Comparison of ENCODE assay signal across 25 cellular contexts in the genomic region with DNA sequence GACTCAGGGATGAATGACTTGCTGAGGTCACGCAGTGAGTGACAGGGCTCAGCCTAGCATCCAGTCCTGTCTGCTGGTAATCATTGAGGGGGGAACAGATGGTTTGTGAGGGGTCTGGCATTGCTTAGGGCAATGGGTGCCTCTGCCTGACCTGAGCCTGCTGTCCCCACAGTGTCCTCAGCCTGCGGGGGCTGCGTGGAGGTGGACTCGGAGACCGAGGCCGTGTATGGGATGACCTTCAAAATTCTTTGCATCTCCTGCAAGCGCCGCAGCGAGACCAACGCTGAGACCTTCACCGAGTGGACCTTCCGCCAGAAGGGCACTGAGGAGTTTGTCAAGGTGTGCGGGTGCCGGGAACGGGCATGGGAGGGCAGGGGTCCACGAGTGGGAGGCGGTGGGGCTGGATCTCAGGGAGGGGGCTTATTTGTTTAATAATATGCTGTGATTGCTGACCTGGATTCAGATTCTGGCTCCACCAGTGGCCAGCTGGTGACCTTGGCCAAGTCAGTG. TPM values are rescaled to one million over a fixed set of nuclear protein-coding genes. Genes with fewer than 3 reads are reported as not detected.
DNase-seq lines count a peak whose midpoint lies in the region; ATAC-seq and TF ChIP-seq lines count a peak whose summit lies in the region.
"Had no signal": no experiment of that assay in that cellular context is flagged by ENCODE, and none has a peak within 500 bp of the region (broad histone marks: within the 10 kb centered on the region; RNA-seq: fewer than 3 reads in every experiment).

No MANE protein-coding gene starts in this region.

- H2BK120ac ChIP-seq in mesenchymal stem cell (ENCODE audit: low read depth, low read length): no peak overlapping the region

- peaks cover 24% of the 10 kb centered on the region for H3K27me3 Mint-ChIP-seq in activated naive CD8-positive, alpha-beta T cell treated with anti-CD3 and anti-CD28 coated beads, Interleukin-2, amount 50 U/mL, for 24 hours

- no peak overlapping the region for H2BK15ac ChIP-seq in mesenchymal stem cell (ENCODE audit: low read depth, poor library complexity, severe bottlenecking)

- H3K27ac ChIP-seq in BLaER1 treated with 17β-estradiol and CSF1 and Interleukin-3, amounts not matched to agents 10 nM and 100 nM: no peak overlapping the region
- H3K27ac ChIP-seq in mesenchymal stem cell (ENCODE audit: low read length, poor library complexity, severe bottlenecking): no peak overlapping the region
- H3K27ac ChIP-seq in gastrocnemius medialis: peak overlapping the region; percentile 97 to 98 (median 98)
- H3K27ac ChIP-seq: GM23248 had no signal

- H3K79me1 ChIP-seq in mesenchymal stem cell (replicated peaks; ENCODE audit: low read length, poor library complexity, severe bottlenecking): no peaks in the 10 kb centered on the region

- no peak for TF ChIP-seq POLR2A in gastrocnemius medialis (IDR thresholded peaks at IDR 0.05)

- H3K9me3 Mint-ChIP-seq in activated naive CD8-positive, alpha-beta T cell treated with anti-CD3 and anti-CD28 coated beads, Interleukin-2, amount 50 U/mL, for 24 hours: no peaks in the 10 kb centered on the region
- H3K9me3 Mint-ChIP-seq: CD4-positive, alpha-beta T cell had no signal

- H3K36me3 Mint-ChIP-seq in activated naive CD8-positive, alpha-beta T cell treated with anti-CD3 and anti-CD28 coated beads, Interleukin-2, amount 50 U/mL, for 24 hours (ENCODE audit: low read depth): peaks cover 7% of the 10 kb centered on the region

- H4K8ac ChIP-seq in mesenchymal stem cell (ENCODE audit: low read length): no peak overlapping the region

- peak overlapping the region in 9 of 11 experiments; percentile 75 to 97 (median 93); a peak in 16 of 22 replicates for H3K4me2 ChIP-seq in BLaER1 treated with 17β-estradiol and CSF1 and Interleukin-3, amounts not matched to agents 10 nM and 100 nM
- no peak overlapping the region for H3K4me2 ChIP-seq in mesenchymal stem cell (ENCODE audit: low read length, poor library complexity, severe bottlenecking)

- H3K36me3 ChIP-seq in BLaER1 treated with 17β-estradiol and CSF1 and Interleukin-3, amounts not matched to agents 10 nM and 100 nM: peaks cover 10 to 58% (median 14%) of the 10 kb centered on the region in 11 experiments
- H3K36me3 ChIP-seq in NT2/D1 (ENCODE audit: insufficient read depth, insufficient read length, low read length) (peaks cover 36% of the 10 kb centered on the region), mesenchymal stem cell (ENCODE audit: control insufficient read depth in 1 of 2, insufficient read depth in 2 of 2, low read depth in 1 of 2, low read length in 2 of 2) (peaks cover 20% of the 10 kb centered on the region in 2 experiments), gastrocnemius medialis (peaks cover 0 to 24% of the 10 kb centered on the region in 2 donors)

- ATAC-seq in gastrocnemius medialis: no peak
- no peak for ATAC-seq in activated naive CD8-positive, alpha-beta T cell treated with anti-CD3 and anti-CD28 coated beads, Interleukin-2, amount 50 U/mL, for 24 hours
- ATAC-seq: GM12878, PC-3 had no signal

- H2BK5ac ChIP-seq in mesenchymal stem cell (ENCODE audit: low read depth, low read length, poor library complexity, severe bottlenecking): no peak overlapping the region

- H3K9ac ChIP-seq in BLaER1 treated with 17β-estradiol and CSF1 and Interleukin-3, amounts not matched to agents 10 nM and 100 nM: peak overlapping the region in 1 of 11 experiments; percentile 13; a peak in 1 of 22 replicates
- H3K9ac ChIP-seq in NT2/D1 (ENCODE audit: insufficient read length, low read depth): peak overlapping the region; percentile 32
- no peak overlapping the region for H3K9ac ChIP-seq in mesenchymal stem cell (ENCODE audit: low read length)
- H3K9ac ChIP-seq: GM23248 had no signal

- H3K27ac Mint-ChIP-seq in activated naive CD8-positive, alpha-beta T cell treated with anti-CD3 and anti-CD28 coated beads, Interleukin-2, amount 50 U/mL, for 24 hours: no peak overlapping the region
- H3K27ac Mint-ChIP-seq: CD4-positive, alpha-beta T cell had no signal

- peaks cover 0 to 52% (median 42%) of the 10 kb centered on the region in 11 experiments; a peak in 18 of 22 replicates for H3K27me3 ChIP-seq in BLaER1 treated with 17β-estradiol and CSF1 and Interleukin-3, amounts not matched to agents 10 nM and 100 nM
- H3K27me3 ChIP-seq in NT2/D1 (ENCODE audit: insufficient read depth, insufficient read length): no peaks in the 10 kb centered on the region
- H3K27me3 ChIP-seq in mesenchymal stem cell (ENCODE audit: control insufficient read depth in 1 of 2, insufficient read depth in 1 of 2, low read length in 2 of 2): peaks cover 16 to 18% of the 10 kb centered on the region in 2 experiments
- no peaks in the 10 kb centered on the region for H3K27me3 ChIP-seq in gastrocnemius medialis

- H2BK12ac ChIP-seq in mesenchymal stem cell (ENCODE audit: low read length in 2 of 2): no peak overlapping the region

- no peaks in the 10 kb centered on the region for H3K9me3 ChIP-seq in BLaER1 treated with 17β-estradiol and CSF1 and Interleukin-3, amounts not matched to agents 10 nM and 100 nM (replicated peaks in 1 of 11)
- H3K9me3 ChIP-seq in NT2/D1 (ENCODE audit: insufficient read depth, low read length) (no peaks in the 10 kb centered on the region), mesenchymal stem cell (ENCODE audit: control insufficient read depth, low read length) (no peaks in the 10 kb centered on the region), gastrocnemius medialis (no peaks in the 10 kb centered on the region)
- H3K9me3 ChIP-seq: BE2C, Caco-2, HAP-1 had no signal

- in situ Hi-C loops in gastrocnemius medialis (cut with MboI; ENCODE audit: low sequenced_read_pairs in 4 of 4): no loop called here

- no peak overlapping the region for H2AFZ ChIP-seq in mesenchymal stem cell (ENCODE audit: low read depth, low read length)
- H2AFZ ChIP-seq: GM23248 had no signal

- WGBS in mesenchymal stem cell: 98% methylated on average over 17 of the region's 17 CpGs

- H3K23ac ChIP-seq in mesenchymal stem cell (ENCODE audit: low read length in 2 of 2): no peak overlapping the region

- H2AK5ac ChIP-seq in mesenchymal stem cell (ENCODE audit: low read length, severe bottlenecking): no peak overlapping the region

- peak overlapping the region; percentile 20 for H4K91ac ChIP-seq in mesenchymal stem cell (ENCODE audit: low read length)

- H3K4ac ChIP-seq in mesenchymal stem cell (ENCODE audit: low read depth in 1 of 2, low read length in 2 of 2): no peak overlapping the region

- no peak overlapping the region for H3K18ac ChIP-seq in mesenchymal stem cell (ENCODE audit: low read depth in 1 of 2, low read length in 2 of 2)

- intact Hi-C loops in gastrocnemius medialis (cut with DNase I; ENCODE audit: low total_unique reads): loop anchor here (5.0 kb wide), 1 partner anchor 235 kb away; the partner anchor contains the start of gene USF2

- H3K4me1 ChIP-seq in BLaER1 treated with 17β-estradiol and CSF1 and Interleukin-3, amounts not matched to agents 10 nM and 100 nM: peaks cover 50 to 75% (median 66%) of the 10 kb centered on the region in 10 experiments
- peaks cover 14% of the 10 kb centered on the region for H3K4me1 ChIP-seq in NT2/D1 (ENCODE audit: insufficient read depth, insufficient read length)
- H3K4me1 ChIP-seq in mesenchymal stem cell (ENCODE audit: control insufficient read depth, insufficient read depth, low read depth, low read length): peaks cover 27% of the 10 kb centered on the region
- H3K4me1 ChIP-seq in gastrocnemius medialis: peaks cover 68 to 78% of the 10 kb centered on the region in 2 donors
- H3K4me1 ChIP-seq: BE2C had no signal

- peaks cover 9% of the 10 kb centered on the region for H3K4me1 Mint-ChIP-seq in activated naive CD8-positive, alpha-beta T cell treated with anti-CD3 and anti-CD28 coated beads, Interleukin-2, amount 50 U/mL, for 24 hours

- H3K4me3 ChIP-seq in BLaER1 treated with 17β-estradiol and CSF1 and Interleukin-3, amounts not matched to agents 10 nM and 100 nM: 0 out of 20 replicates have a peak overlapping the region, but pooled peaks of 1 of the 10 experiments have one; percentile 85
- H3K4me3 ChIP-seq in NT2/D1 (ENCODE audit: insufficient read length, low read depth) (peak overlapping the region; percentile 24), mesenchymal stem cell (ENCODE audit: insufficient read depth in 1 of 2, low read depth in 1 of 2, low read length in 2 of 2) (no peak overlapping the region), gastrocnemius medialis (peak overlapping the region; percentile 55 to 78 (median 68))
- H3K4me3 ChIP-seq: GM12878, GM23248, HAP-1 had no signal

- peaks cover 0 to 23% (median 9%) of the 10 kb centered on the region in 11 experiments; a peak in 12 of 22 replicates for H4K20me1 ChIP-seq in BLaER1 treated with 17β-estradiol and CSF1 and Interleukin-3, amounts not matched to agents 10 nM and 100 nM

- H3K14ac ChIP-seq in mesenchymal stem cell (ENCODE audit: low read length in 2 of 2): no peak overlapping the region

- no peak for TF ChIP-seq CTCF in gastrocnemius medialis (IDR thresholded peaks at IDR 0.05 in 4 of 5, conservative IDR thresholded peaks at IDR 0.05 in 1 of 5)

- H3K4me3 Mint-ChIP-seq in activated naive CD8-positive, alpha-beta T cell treated with anti-CD3 and anti-CD28 coated beads, Interleukin-2, amount 50 U/mL, for 24 hours: no peak overlapping the region

- DNase-seq in NT2/D1 (ENCODE audit: low read depth, low spot score): no peak
- DNase-seq in mesenchymal stem cell: no peak
- no peak for DNase-seq in gastrocnemius medialis
- no peak for DNase-seq in stimulated activated CD4-positive, alpha-beta T cell treated with anti-CD3 and anti-CD28 coated beads, Interleukin-4, amount 100 ng/mL, for 1 hour
- no peak for DNase-seq in activated naive CD8-positive, alpha-beta T cell treated with anti-CD3 and anti-CD28 coated beads, Interleukin-2, amount 50 U/mL, for 24 hours
- DNase-seq in nucleus accumbens (lab: John Stamatoyannopoulos, UW): no peak
- DNase-seq: BE2C; Caco-2; CD4-positive, alpha-beta T cell; DMS 273 treated with DMSO at 0.1 percent for 48 hours; DMS79 treated with DMSO at 0.1 percent for 48 hours; GM23248; MM.1S; NCI-H1048; NCI-H1417 treated with DMSO at 0.1 percent for 48 hours; NCI-H187; NCI-H446; NCI-H526; PC-3; Right ventricle myocardium superior had no signal

RNA-seq across cellular contexts. Expression of gene SCN1B, which starts 2.1 kb away (rescaled TPM):
- polyA plus RNA-seq in mesenchymal stem cell (2013, experiment 1 of 2): 4.9 TPM
- polyA plus RNA-seq in mesenchymal stem cell (2013, experiment 2 of 2): 5.4 TPM
- 100 to 1,000 TPM; 194 to 469 (median 289) TPM for total RNA-seq in gastrocnemius medialis

RNA-seq across cellular contexts. Expression of gene HPN, which starts 9.1 kb away (rescaled TPM):
- polyA plus RNA-seq in mesenchymal stem cell (2013, experiment 1 of 2): 0.21 TPM
- 0.15 TPM for polyA plus RNA-seq in mesenchymal stem cell (2013, experiment 2 of 2)
- total RNA-seq in gastrocnemius medialis: 10 to 100 TPM in 3 of 4 donors, 1 to 10 TPM in 1; 9.1 to 24.0 (median 17.1) TPM
- total RNA-seq: A673; CD4-positive, alpha-beta T cell; GM23248; RPMI7951 had no signal
- polyA plus RNA-seq: GM23248 had no signal

RNA-seq across cellular contexts. Expression of gene GRAMD1A, which starts 32.3 kb away (rescaled TPM):
- 54.4 TPM for polyA plus RNA-seq in mesenchymal stem cell (2013, experiment 1 of 2)
- polyA plus RNA-seq in mesenchymal stem cell (2013, experiment 2 of 2): 53.5 TPM
- 10 to 100 TPM; 38.8 to 45.1 (median 43.7) TPM for total RNA-seq in gastrocnemius medialis

Comparison
In these comparisons a context has a peak if more than half of its experiments do, and no peak if none do; other contexts are left out.
1. H3K27ac ChIP-seq: peak in gastrocnemius medialis (4 of 4); none in BLaER1 treated with 17β-estradiol and CSF1 and Interleukin-3, amounts not matched to agents 10 nM and 100 nM (0 of 11) and mesenchymal stem cell (single experiment).
2. H3K4me3 ChIP-seq: peak in NT2/D1 (single experiment) and gastrocnemius medialis (4 of 4); none in mesenchymal stem cell (0 of 2).